In the genomic region with DNA sequence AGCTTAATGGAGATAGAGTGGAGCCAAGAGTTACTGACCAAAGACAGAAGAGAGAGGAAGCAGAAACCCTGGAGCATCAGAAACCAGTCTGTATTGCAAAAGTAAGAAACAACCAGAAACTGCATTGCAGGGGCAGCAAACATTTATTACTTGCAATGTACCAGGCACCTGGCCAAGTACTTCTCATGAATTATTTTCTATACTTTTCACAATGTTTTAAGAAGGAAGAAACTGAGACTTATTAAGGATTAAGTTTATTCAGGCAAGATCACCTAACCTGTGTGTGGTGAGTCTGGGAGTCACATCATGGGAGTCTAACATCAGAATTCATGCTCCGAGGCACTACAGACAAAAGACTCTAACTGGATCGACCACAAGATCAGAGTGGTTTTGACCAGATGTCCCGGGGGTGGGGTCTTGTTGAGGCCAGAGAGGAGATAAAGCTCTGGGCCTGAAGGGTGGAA, we compare ENCODE assay signal across 14 cellular contexts. TPM values are rescaled to one million over a fixed set of nuclear protein-coding genes. Genes with fewer than 3 reads are reported as not detected.
DNase-seq lines count a peak whose midpoint lies in the region; ATAC-seq and TF ChIP-seq lines count a peak whose summit lies in the region.
"Had no signal": no experiment of that assay in that cellular context is flagged by ENCODE, and none has a peak within 500 bp of the region (broad histone marks: within the 10 kb centered on the region; RNA-seq: fewer than 3 reads in every experiment).

No MANE protein-coding gene starts in this region.

- H3K4me1 Mint-ChIP-seq in type B pancreatic cell (ENCODE audit: unreplicated experiment), result peaks cover 31% of the 10 kb centered on the region

- H3K36me3 ChIP-seq in heart left ventricle, result peaks cover 0 to 67% (median 8%) of the 10 kb centered on the region in 9 donors
- no peaks in the 10 kb centered on the region for H3K36me3 ChIP-seq in Peyer's patch

- TF ChIP-seq POLR2A in heart left ventricle (IDR thresholded peaks at IDR 0.05) (no peak), Peyer's patch (IDR thresholded peaks at IDR 0.05) (no peak)

- H3K4me3 ChIP-seq in heart left ventricle (no peak overlapping the region), right cardiac atrium (ENCODE audit: low read length) (no peak overlapping the region), Peyer's patch (no peak overlapping the region)
- H3K4me3 ChIP-seq: psoas muscle, testis had no signal

- peaks cover 37% of the 10 kb centered on the region for H3K36me3 Mint-ChIP-seq in type B pancreatic cell

- no peak overlapping the region for H3K4me3 Mint-ChIP-seq in type B pancreatic cell
- H3K4me3 Mint-ChIP-seq: activated CD8-positive, alpha-beta T cell treated with anti-CD3 and anti-CD28 coated beads for 36 hours had no signal

- no peaks in the 10 kb centered on the region for H3K9me3 ChIP-seq in heart left ventricle
- H3K9me3 ChIP-seq in right cardiac atrium (ENCODE audit: control insufficient read depth, low read length), result no peaks in the 10 kb centered on the region
- H3K9me3 ChIP-seq in Peyer's patch, result no peaks in the 10 kb centered on the region
- H3K9me3 ChIP-seq: psoas muscle, testis had no signal

- ATAC-seq in heart left ventricle, result peak in 2 of 4 donors; percentile 27 to 29
- ATAC-seq in right cardiac atrium, result no peak
- no peak for ATAC-seq in GM21423 (IDR thresholded peaks at IDR 0.05; ENCODE audit: unreplicated experiment)
- ATAC-seq in HG03469 (IDR thresholded peaks at IDR 0.05; ENCODE audit: unreplicated experiment), result no peak
- ATAC-seq: activated CD8-positive, alpha-beta T cell treated with anti-CD3 and anti-CD28 coated beads for 36 hours; psoas muscle had no signal

- H3K27ac Mint-ChIP-seq in type B pancreatic cell, result peak overlapping the region; percentile 10
- H3K27ac Mint-ChIP-seq: activated CD8-positive, alpha-beta T cell treated with anti-CD3 and anti-CD28 coated beads for 36 hours had no signal

- H3K27me3 Mint-ChIP-seq in type B pancreatic cell, result no peaks in the 10 kb centered on the region

- DNase-seq in heart left ventricle (no peak), cardiac septum (ENCODE audit: low spot score) (no peak), amniotic epithelial cell (ENCODE audit: low read depth) (peak; percentile 91), right cardiac atrium (no peak), type B pancreatic cell (ENCODE audit: extremely low spot score, unreplicated experiment) (no peak), Peyer's patch (no peak)
- DNase-seq: activated CD8-positive, alpha-beta T cell treated with anti-CD3 and anti-CD28 coated beads for 36 hours; NCI-H446; psoas muscle; RPMI8226; testis had no signal

- H3K4me1 ChIP-seq in heart left ventricle (peaks cover 0 to 37% (median 16%) of the 10 kb centered on the region in 12 donors), right cardiac atrium (ENCODE audit: control insufficient read depth, insufficient read depth, low read length) (peaks cover 8% of the 10 kb centered on the region), Peyer's patch (no peaks in the 10 kb centered on the region)
- H3K4me1 ChIP-seq: psoas muscle, testis had no signal

- no peaks in the 10 kb centered on the region for H3K9me3 Mint-ChIP-seq in type B pancreatic cell
- H3K9me3 Mint-ChIP-seq: activated CD8-positive, alpha-beta T cell treated with anti-CD3 and anti-CD28 coated beads for 36 hours had no signal

- H3K27me3 ChIP-seq in heart left ventricle (no peaks in the 10 kb centered on the region), right cardiac atrium (ENCODE audit: control insufficient read depth, insufficient read depth) (no peaks in the 10 kb centered on the region), Peyer's patch (no peaks in the 10 kb centered on the region)
- H3K27me3 ChIP-seq: testis had no signal

- WGBS in heart left ventricle, 4 donors, result 36 to 45% (median 42%) methylated on average over 3 of the region's 3 CpGs
- WGBS in right cardiac atrium, result 41% methylated on average over 3 of the region's 3 CpGs

- intact Hi-C loops in heart left ventricle (cut with DNase I), result no loop called here
- intact Hi-C loops in cardiac septum (cut with DNase I), result no loop called here
- intact Hi-C loops in right cardiac atrium (cut with DNase I), result no loop called here

- TF ChIP-seq CTCF in heart left ventricle (IDR thresholded peaks at IDR 0.05), result no peak
- TF ChIP-seq CTCF in type B pancreatic cell (conservative IDR thresholded peaks at IDR 0.05), result no peak
- TF ChIP-seq CTCF in Peyer's patch (IDR thresholded peaks at IDR 0.05), result no peak

- peak overlapping the region in 8 of 12 donors; percentile 1 to 69 (median 26) for H3K27ac ChIP-seq in heart left ventricle
- H3K27ac ChIP-seq in right cardiac atrium (ENCODE audit: low read length), result peak overlapping the region; percentile 28
- H3K27ac ChIP-seq in Peyer's patch, result no peak overlapping the region
- H3K27ac ChIP-seq: HL-60, psoas muscle, testis had no signal

RNA-seq across cellular contexts. Expression of gene TNFRSF19, which starts 47.4 kb away (rescaled TPM):
- total RNA-seq in heart left ventricle, result 10 to 100 TPM; 12.0 to 35.7 (median 28.0) TPM
- 10 to 100 TPM in 1 of 2 donors, 1 to 10 TPM in 1; 9.1 to 16.6 TPM for polyA plus RNA-seq in heart left ventricle
- total RNA-seq in cardiac septum, result 20.0 TPM
- 10 to 100 TPM; 26.2 to 50.8 (median 38.6) TPM for total RNA-seq in right cardiac atrium
- 15.6 TPM for polyA plus RNA-seq in right cardiac atrium
- total RNA-seq in type B pancreatic cell (ENCODE audit: low replicate concordance), result 60.6 and 64.4 TPM in 2 replicates
- total RNA-seq in Peyer's patch, result 1 to 10 TPM in 2 of 4 donors, under 1 TPM in 1, not detected in 1; 0.94 to 1.7 (median 1.2) TPM
- total RNA-seq: activated CD8-positive, alpha-beta T cell treated with anti-CD3 and anti-CD28 coated beads for 36 hours had no signal

Comparison
In these comparisons a context has a peak if more than half of its experiments do, and no peak if none do; other contexts are left out.
1. H3K27ac ChIP-seq: peak in heart left ventricle (8 of 12) and right cardiac atrium (single experiment); none in Peyer's patch (0 of 4).